In the genomic region with DNA sequence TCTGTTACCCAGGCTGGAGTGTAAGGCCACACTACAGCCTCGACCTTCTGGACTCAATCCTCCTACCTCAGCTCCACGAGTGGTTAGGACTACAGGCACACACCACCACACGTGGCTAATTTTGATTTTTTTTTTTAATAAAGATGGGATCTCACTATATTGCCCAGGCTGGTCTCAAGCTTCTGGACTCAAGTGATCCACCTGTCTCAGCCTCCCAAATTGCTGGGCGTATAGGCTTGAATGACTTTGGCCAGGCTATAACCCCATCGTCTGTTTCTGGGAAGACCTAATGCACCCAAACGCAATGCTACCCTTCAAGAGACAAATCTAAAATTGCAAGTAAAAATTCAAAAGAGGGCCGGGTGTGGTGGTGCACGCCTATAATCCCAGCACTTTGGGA, we compare ENCODE assay signal across 33 cellular contexts.
"Had no signal": no experiment of that assay in that cellular context is flagged by ENCODE, and none has a peak within 500 bp of the region (broad histone marks: within the 10 kb centered on the region; RNA-seq: fewer than 3 reads in every experiment).

No MANE protein-coding gene starts in this region.

- H3K4me3 Mint-ChIP-seq: activated CD4-positive, alpha-beta memory T cell treated with anti-CD3 and anti-CD28 coated beads, Interleukin-2, amount 10 ng/mL, durations not matched to agents 7 days and 5 days; activated CD4-positive, alpha-beta T cell treated with anti-CD3 and anti-CD28 coated beads for 36 hours; activated CD4-positive, alpha-beta T cell treated with anti-CD3 and anti-CD28 coated beads, Interleukin-2, amount 10 ng/mL, durations not matched to agents 7 days and 5 days; activated CD8-positive, alpha-beta memory T cell treated with anti-CD3 and anti-CD28 coated beads, Interleukin-2, amount 10 ng/mL, durations not matched to agents 7 days and 5 days; activated CD8-positive, alpha-beta T cell treated with anti-CD3 and anti-CD28 coated beads, Interleukin-2, amount 10 ng/mL, durations not matched to agents 7 days and 5 days; activated naive CD4-positive, alpha-beta T cell treated with anti-CD3 and anti-CD28 coated beads, Interleukin-2, amount 10 ng/mL, durations not matched to agents 7 days and 5 days; activated naive CD4-positive, alpha-beta T cell treated with anti-CD3 and anti-CD28 coated beads, Interleukin-2, amount 50 U/mL, for 24 hours; activated naive CD8-positive, alpha-beta T cell; activated T-cell treated with anti-CD3 and anti-CD28 coated beads, Interleukin-2, amount 50 U/mL, for 24 hours; T-helper 1 cell treated with Interleukin-12 subunit alpha and Interleukin-12 subunit beta and Interleukin-4 antibody, amounts not matched to agents 30 μg/mL and 1 μg/mL, for 36 hours; T-helper 2 cell treated with Interferon-gamma antibody and Interleukin-4, amounts not matched to agents 5 μg/mL and 100 μg/mL, for 36 hours had no signal

- H3K4me3 ChIP-seq: body of pancreas, breast epithelium had no signal

- H3K27me3 Mint-ChIP-seq: activated CD4-positive, alpha-beta memory T cell treated with anti-CD3 and anti-CD28 coated beads, Interleukin-2, amount 10 ng/mL, durations not matched to agents 7 days and 5 days; activated CD4-positive, alpha-beta T cell treated with anti-CD3 and anti-CD28 coated beads for 36 hours; activated CD4-positive, alpha-beta T cell treated with anti-CD3 and anti-CD28 coated beads, Interleukin-2, amount 10 ng/mL, durations not matched to agents 7 days and 5 days; activated CD8-positive, alpha-beta memory T cell treated with anti-CD3 and anti-CD28 coated beads, Interleukin-2, amount 10 ng/mL, durations not matched to agents 7 days and 5 days; activated naive CD4-positive, alpha-beta T cell treated with anti-CD3 and anti-CD28 coated beads, Interleukin-2, amount 10 ng/mL, durations not matched to agents 7 days and 5 days; activated naive CD4-positive, alpha-beta T cell treated with anti-CD3 and anti-CD28 coated beads, Interleukin-2, amount 50 U/mL, for 24 hours; activated naive CD8-positive, alpha-beta T cell; activated T-cell treated with anti-CD3 and anti-CD28 coated beads, Interleukin-2, amount 50 U/mL, for 24 hours had no signal

- DNase-seq: activated CD4-positive, alpha-beta memory T cell treated with anti-CD3 and anti-CD28 coated beads, Interleukin-2, amount 10 ng/mL, durations not matched to agents 7 days and 5 days; activated CD4-positive, alpha-beta T cell treated with anti-CD3 and anti-CD28 coated beads for 1 hour; activated CD4-positive, alpha-beta T cell treated with anti-CD3 and anti-CD28 coated beads for 36 hours; activated CD4-positive, alpha-beta T cell treated with anti-CD3 and anti-CD28 coated beads for 48 hours; activated CD4-positive, alpha-beta T cell treated with anti-CD3 and anti-CD28 coated beads, Interleukin-2, amount 10 ng/mL, durations not matched to agents 7 days and 5 days; activated CD4-positive, alpha-beta T cell treated with anti-CD3 and anti-CD28 coated beads, Interleukin-2, amount 50 U/mL, for 48 hours; activated CD4-positive, CD25-positive, alpha-beta regulatory T cell; activated CD8-positive, alpha-beta memory T cell treated with anti-CD3 and anti-CD28 coated beads for 24 hours; activated CD8-positive, alpha-beta memory T cell treated with anti-CD3 and anti-CD28 coated beads, Interleukin-2, amount 10 ng/mL, durations not matched to agents 7 days and 5 days; activated CD8-positive, alpha-beta memory T cell treated with anti-CD3 and anti-CD28 coated beads, Interleukin-2, amount 50 U/mL, for 48 hours; activated CD8-positive, alpha-beta T cell treated with anti-CD3 and anti-CD28 coated beads, Interleukin-2, amount 10 ng/mL, durations not matched to agents 7 days and 5 days; activated effector memory CD4-positive, alpha-beta T cell treated with Interleukin-2 at 50 U/mL for 16 hours; activated gamma-delta T cell; activated naive CD4-positive, alpha-beta T cell treated with anti-CD3 and anti-CD28 coated beads, Interleukin-2, amount 10 ng/mL, durations not matched to agents 7 days and 5 days; activated naive CD4-positive, alpha-beta T cell treated with Interleukin-2 at 50 U/mL for 16 hours; activated T-cell treated with anti-CD3 and anti-CD28 coated beads, Interleukin-2, amount 50 U/mL, for 24 hours; activated T-cell treated with anti-CD3 and anti-CD28 coated beads, Interleukin-2, amount 50 U/mL, for 48 hours; body of pancreas; brain microvascular endothelial cell; central memory CD4-positive, alpha-beta T cell; T-helper 1 cell; T-helper 2 cell; T-helper 9 cell had no signal

- ATAC-seq: activated CD4-positive, alpha-beta T cell treated with anti-CD3 and anti-CD28 coated beads for 36 hours; activated CD4-positive, CD25-positive, alpha-beta regulatory T cell treated with anti-CD3 and anti-CD28 coated beads, Interleukin-2, amount 50 U/mL, for 24 hours; activated CD8-positive, alpha-beta memory T cell treated with anti-CD3 and anti-CD28 coated beads, Interleukin-2, amount 10 ng/mL, durations not matched to agents 7 days and 5 days; activated CD8-positive, alpha-beta T cell treated with anti-CD3 and anti-CD28 coated beads, Interleukin-2, amount 10 ng/mL, durations not matched to agents 7 days and 5 days; body of pancreas had no signal

- H3K4me1 Mint-ChIP-seq: activated naive CD4-positive, alpha-beta T cell treated with anti-CD3 and anti-CD28 coated beads, Interleukin-2, amount 50 U/mL, for 24 hours had no signal

- H3K9me3 Mint-ChIP-seq: activated CD4-positive, alpha-beta memory T cell treated with anti-CD3 and anti-CD28 coated beads, Interleukin-2, amount 10 ng/mL, durations not matched to agents 7 days and 5 days; activated CD4-positive, alpha-beta T cell treated with anti-CD3 and anti-CD28 coated beads, Interleukin-2, amount 10 ng/mL, durations not matched to agents 7 days and 5 days; activated naive CD4-positive, alpha-beta T cell treated with anti-CD3 and anti-CD28 coated beads, Interleukin-2, amount 10 ng/mL, durations not matched to agents 7 days and 5 days; activated naive CD4-positive, alpha-beta T cell treated with anti-CD3 and anti-CD28 coated beads, Interleukin-2, amount 50 U/mL, for 24 hours; activated T-cell treated with anti-CD3 and anti-CD28 coated beads, Interleukin-2, amount 50 U/mL, for 24 hours; activated T-helper 2 cell treated with anti-CD3 and anti-CD28 coated beads, Interferon-gamma antibody, Interleukin-2, Interleukin-4, amounts not matched to agents 10 μg/mL and 5 μg/mL and 100 μg/mL, durations not matched to agents 14 hours and 24 hours and 36 hours; T-helper 1 cell treated with Interleukin-12 subunit alpha and Interleukin-12 subunit beta and Interleukin-4 antibody, amounts not matched to agents 30 μg/mL and 1 μg/mL, for 36 hours; T-helper 2 cell treated with Interferon-gamma antibody and Interleukin-4, amounts not matched to agents 5 μg/mL and 100 μg/mL, for 36 hours had no signal

- H3K27ac Mint-ChIP-seq: activated CD4-positive, alpha-beta memory T cell treated with anti-CD3 and anti-CD28 coated beads, Interleukin-2, amount 10 ng/mL, durations not matched to agents 7 days and 5 days; activated CD4-positive, alpha-beta T cell treated with anti-CD3 and anti-CD28 coated beads for 36 hours; activated CD4-positive, alpha-beta T cell treated with anti-CD3 and anti-CD28 coated beads, Interleukin-2, amount 10 ng/mL, durations not matched to agents 7 days and 5 days; activated CD8-positive, alpha-beta memory T cell treated with anti-CD3 and anti-CD28 coated beads, Interleukin-2, amount 10 ng/mL, durations not matched to agents 7 days and 5 days; activated CD8-positive, alpha-beta T cell treated with anti-CD3 and anti-CD28 coated beads, Interleukin-2, amount 10 ng/mL, durations not matched to agents 7 days and 5 days; activated naive CD4-positive, alpha-beta T cell treated with anti-CD3 and anti-CD28 coated beads, Interleukin-2, amount 10 ng/mL, durations not matched to agents 7 days and 5 days; activated naive CD8-positive, alpha-beta T cell; activated T-cell treated with anti-CD3 and anti-CD28 coated beads, Interleukin-2, amount 50 U/mL, for 24 hours; activated T-helper 2 cell treated with anti-CD3 and anti-CD28 coated beads, Interferon-gamma antibody, Interleukin-2, Interleukin-4, amounts not matched to agents 10 μg/mL and 5 μg/mL and 100 μg/mL, durations not matched to agents 14 hours and 24 hours and 36 hours; T-helper 1 cell treated with Interleukin-12 subunit alpha and Interleukin-12 subunit beta and Interleukin-4 antibody, amounts not matched to agents 30 μg/mL and 1 μg/mL, for 36 hours; T-helper 2 cell treated with Interferon-gamma antibody and Interleukin-4, amounts not matched to agents 5 μg/mL and 100 μg/mL, for 36 hours had no signal

- FAIRE-seq: astrocyte, TTC549 had no signal

- H3K27ac ChIP-seq: body of pancreas, brain microvascular endothelial cell, breast epithelium, VCaP had no signal
